22 cellular contexts compared by ENCODE assay signal in genomic region chr16:58155839-58156238, GRCh38.
"Had no signal": no experiment of that assay in that cellular context is flagged by ENCODE, and none has a peak within 500 bp of the region (broad histone marks: within the 10 kb centered on the region; RNA-seq: fewer than 3 reads in every experiment).

No MANE protein-coding gene starts in this region.

- H3K4me1 Mint-ChIP-seq: naive B cell had no signal

- H3K4me1 ChIP-seq: heart left ventricle, spleen, suprapubic skin, thyroid gland had no signal

- FAIRE-seq: colon, endometrium, frontal cortex, islet of Langerhans, urothelium cell line had no signal

- H3K27ac ChIP-seq: heart left ventricle, spleen, suprapubic skin, thyroid gland had no signal

- H3K9me3 Mint-ChIP-seq: naive B cell, type B pancreatic cell had no signal

- H3K27ac Mint-ChIP-seq: type B pancreatic cell had no signal

- DNase-seq: effector CD8-positive, alpha-beta T cell; heart left ventricle; hippocampal formation; kidney glomerular epithelial cell; mesendoderm; naive B cell; posterior cingulate gyrus; spleen; stimulated activated CD4-positive, alpha-beta T cell treated with anti-CD3 and anti-CD28 coated beads, Interleukin-15, amount 100 ng/mL, for 24 hours; stimulated activated CD4-positive, alpha-beta T cell treated with anti-CD3 and anti-CD28 coated beads, Interleukin-1b, Interleukin-23, amount 100 ng/mL, for 48 hours; stimulated activated CD4-positive, alpha-beta T cell treated with anti-CD3 and anti-CD28 coated beads, Interleukin-4, amount 100 ng/mL, for 4 hours; stimulated activated naive CD4-positive, alpha-beta T cell; thyroid gland had no signal

- H3K4me3 ChIP-seq: heart left ventricle, spleen, suprapubic skin, thyroid gland had no signal

- H3K4me3 Mint-ChIP-seq: naive B cell, type B pancreatic cell had no signal

- H3K27me3 ChIP-seq: heart left ventricle, spleen, suprapubic skin, thyroid gland had no signal

- H3K27me3 Mint-ChIP-seq: naive B cell, type B pancreatic cell had no signal

- ATAC-seq: esophagus mucosa, sciatic nerve had no signal

- H3K9me3 ChIP-seq: heart left ventricle, spleen, suprapubic skin, thyroid gland had no signal
